11 cellular contexts compared by ENCODE assay signal in genomic region chr15:65420975-65421359, GRCh38. TPM values are rescaled to one million over a fixed set of nuclear protein-coding genes. Genes with fewer than 3 reads are reported as not detected.
DNase-seq lines count a peak whose midpoint lies in the region; ATAC-seq, FAIRE-seq and TF ChIP-seq lines count a peak whose summit lies in the region.
"Had no signal": no experiment of that assay in that cellular context is flagged by ENCODE, and none has a peak within 500 bp of the region (broad histone marks: within the 10 kb centered on the region; RNA-seq: fewer than 3 reads in every experiment).

No MANE protein-coding gene starts in this region.

- peaks cover 49% of the 10 kb centered on the region for H3K4me1 ChIP-seq in ES-I3 (ENCODE audit: insufficient read depth, low read length)
- H3K4me1 ChIP-seq in small intestine (ENCODE audit: control insufficient read depth in 2 of 2, insufficient read depth in 1 of 2, low read depth in 1 of 2, low read length in 1 of 2), result peaks cover 2 to 4% of the 10 kb centered on the region in 2 donors

- H3K9me3 Mint-ChIP-seq in WTC11, result no peaks in the 10 kb centered on the region

- FAIRE-seq in GM12891 (lab: Jason Lieb, UNC) (no peak), small intestine (lab: Jason Lieb, UNC) (no peak)

- H3K4me3 Mint-ChIP-seq in WTC11, result peak overlapping the region; percentile 98

- TF ChIP-seq CTCF in WTC11 (IDR thresholded peaks at IDR 0.05), result no peak
- no peak for TF ChIP-seq CTCF in retinal pigment epithelial cell (conservative IDR thresholded peaks at IDR 0.05; ENCODE audit: low read depth, low read length)

- H3K27me3 ChIP-seq in small intestine (ENCODE audit: control insufficient read depth in 2 of 2, insufficient read depth in 2 of 2, low read length in 2 of 2), result peaks cover 10% of the 10 kb centered on the region in 2 donors

- POLR2A ChIA-PET in WTC11 (lab: Charles Lee), result interaction anchor here (0.6 to 2.8 kb wide), 16 partner anchors 8 to 998 kb away, joined by 3 to 12 read pairs (median 4); partner anchors contain the start of gene RNU5B-1

- H3K27me3 Mint-ChIP-seq in WTC11 (ENCODE audit: low read depth), result peaks cover 20% of the 10 kb centered on the region

- H3K4me3 ChIP-seq in iPS-18c (ENCODE audit: insufficient read depth, low read depth, low read length) (peak overlapping the region; percentile 87), retinal pigment epithelial cell (ENCODE audit: low read length) (peak overlapping the region; percentile 51), small intestine (ENCODE audit: low read depth in 1 of 2, low read length in 2 of 2) (peak overlapping the region in 1 of 2 donors; percentile 26)

- peaks cover 79% of the 10 kb centered on the region for H3K4me1 Mint-ChIP-seq in WTC11

- 21 to 30% (median 27%) methylated on average over 17 of the region's 17 CpGs for WGBS in small intestine, 3 donors

- DNase-seq in WTC11 (ENCODE audit: low spot score), result no peak
- DNase-seq in retinal pigment epithelial cell (ENCODE audit: low read depth), result no peak
- DNase-seq in NCI-H1930 (lab: John Stamatoyannopoulos, UW), result no peak
- DNase-seq in GM12891 (ENCODE audit: insufficient read length, low spot score), result no peak
- DNase-seq in small intestine, result no peak
- DNase-seq: activated CD4-positive, alpha-beta T cell treated with anti-CD3 and anti-CD28 coated beads, Interleukin-2, amount 50 U/mL, for 1 hour; GOT3; RPMI8226 had no signal

- ATAC-seq in WTC11, result no peak
- no peak for ATAC-seq in GM18858 (IDR thresholded peaks at IDR 0.05; ENCODE audit: unreplicated experiment)

- CTCF ChIA-PET in WTC11 (lab: Charles Lee), result interaction anchor here (0.6 to 6.7 kb wide), 24 partner anchors 11 to 611 kb away, joined by 3 to 105 read pairs (median 4); partner anchors contain the start of genes CLPX and PARP16

- peak overlapping the region; percentile 68 for H3K27ac Mint-ChIP-seq in WTC11

- H3K36me3 ChIP-seq in ES-I3 (ENCODE audit: insufficient read depth, low read length), result no peaks in the 10 kb centered on the region
- H3K36me3 ChIP-seq in small intestine (ENCODE audit: control insufficient read depth in 2 of 2, insufficient read depth in 2 of 2, low read length in 2 of 2), result no peaks in the 10 kb centered on the region

- no peaks in the 10 kb centered on the region for H3K36me3 Mint-ChIP-seq in WTC11

- H3K9ac ChIP-seq in ES-I3 (ENCODE audit: low read depth, low read length), result peak overlapping the region; percentile 46; the same call in 1 of the 2 replicates

- no peaks in the 10 kb centered on the region for H3K9me3 ChIP-seq in ES-I3 (ENCODE audit: control insufficient read depth, insufficient read depth, low read length)
- H3K9me3 ChIP-seq in iPS-18c (ENCODE audit: control insufficient read depth, insufficient read depth, low read length), result no peaks in the 10 kb centered on the region
- no peaks in the 10 kb centered on the region for H3K9me3 ChIP-seq in small intestine (ENCODE audit: control insufficient read depth, low read depth)

- no peak for TF ChIP-seq POLR2A in GM12891 (IDR thresholded peaks at IDR 0.05; ENCODE audit: low read depth, low read length)

- no peak overlapping the region for H3K27ac ChIP-seq in small intestine (ENCODE audit: low read depth in 1 of 2, low read length in 1 of 2)

TF ChIP-seq in WTC11, 78 proteins besides CTCF, POLR2A, EP300 and RAD21:
- TF ChIP-seq TEAD4 (CRISPR knock-in tag; IDR thresholded peaks at IDR 0.05) (no peak), ZNF232 (CRISPR knock-in tag; IDR thresholded peaks at IDR 0.05) (peak; percentile 19; the same call in 1 of the 2 replicates), SOX15 (CRISPR knock-in tag; IDR thresholded peaks at IDR 0.05) (no peak), NFE2L1 (CRISPR knock-in tag; IDR thresholded peaks at IDR 0.05) (no peak), ZNF263 (CRISPR knock-in tag; IDR thresholded peaks at IDR 0.05; ENCODE audit: low read depth) (no peak)
- TF ChIP-seq, protein P1, sequence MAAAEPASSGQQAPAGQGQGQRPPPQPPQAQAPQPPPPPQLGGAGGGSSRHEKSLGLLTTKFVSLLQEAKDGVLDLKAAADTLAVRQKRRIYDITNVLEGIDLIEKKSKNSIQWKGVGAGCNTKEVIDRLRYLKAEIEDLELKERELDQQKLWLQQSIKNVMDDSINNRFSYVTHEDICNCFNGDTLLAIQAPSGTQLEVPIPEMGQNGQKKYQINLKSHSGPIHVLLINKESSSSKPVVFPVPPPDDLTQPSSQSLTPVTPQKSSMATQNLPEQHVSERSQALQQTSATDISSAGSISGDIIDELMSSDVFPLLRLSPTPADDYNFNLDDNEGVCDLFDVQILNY (CRISPR knock-in tag; IDR thresholded peaks at IDR 0.05), result no peak

TF ChIP-seq in GM12891, 5 proteins besides CTCF, POLR2A, EP300 and RAD21:
- TF ChIP-seq POU2F2 (IDR thresholded peaks at IDR 0.05; ENCODE audit: low read depth, low read length) (no peak), POLR2AphosphoS5 (IDR thresholded peaks at IDR 0.05; ENCODE audit: low read depth, low read length) (no peak), SPI1 (IDR thresholded peaks at IDR 0.05; ENCODE audit: low read depth, low read length) (no peak), TAF1 (IDR thresholded peaks at IDR 0.05; ENCODE audit: low read depth, low read length) (no peak), PAX5 (IDR thresholded peaks at IDR 0.05; ENCODE audit: insufficient read depth, low read length, severe bottlenecking) (no peak)
TF ChIP-seq in GM12891: peak in this region for 0.

RNA-seq across cellular contexts. Expression of gene IGDCC4, which starts 1.8 kb away (rescaled TPM):
- 14.5 to 15.6 TPM (median 15.3 TPM) in 3 replicates for total RNA-seq in WTC11 (2021)
- 1.2 TPM for polyA plus RNA-seq in GM12891 (2012; ENCODE audit: low read depth, missing spikeins)
- under 1 TPM in 2 of 3 donors, not detected in 1; 0.27 to 0.61 TPM for polyA plus RNA-seq in small intestine

RNA-seq across cellular contexts. Expression of gene IGDCC3, which starts 43.2 kb away (rescaled TPM):
- total RNA-seq in WTC11 (2021), result 49.2 to 53.5 TPM (median 53.5 TPM) in 3 replicates
- not detected for polyA plus RNA-seq in GM12891 (2012; ENCODE audit: low read depth, missing spikeins)
- under 1 TPM in 1 of 3 donors, not detected in 2; 0.18 TPM for polyA plus RNA-seq in small intestine
